In genomic region chr4:1664141-1664540, GRCh38 we compare ENCODE assay signal across 20 cellular contexts. TPM values are rescaled to one million over a fixed set of nuclear protein-coding genes. Genes with fewer than 3 reads are reported as not detected.
DNase-seq lines count a peak whose midpoint lies in the region; ATAC-seq and TF ChIP-seq lines count a peak whose summit lies in the region.
"Had no signal": no experiment of that assay in that cellular context is flagged by ENCODE, and none has a peak within 500 bp of the region (broad histone marks: within the 10 kb centered on the region; RNA-seq: fewer than 3 reads in every experiment).

No MANE protein-coding gene starts in this region.

- H3K27ac ChIP-seq in osteoblast (ENCODE audit: low read depth, low read length) = no peak overlapping the region
- H3K27ac ChIP-seq: 22Rv1; A549; BLaER1 treated with 17β-estradiol and CSF1 and Interleukin-3, amounts not matched to agents 10 nM and 100 nM; C4-2B had no signal

- no peak overlapping the region for H3K27ac Mint-ChIP-seq in natural killer cell treated with Interleukin-12 subunit alpha and Interleukin-12 subunit beta and Interleukin-15 and Interleukin-18, amount 100 ng/mL, for 72 hours
- H3K27ac Mint-ChIP-seq: B cell; CD4-positive, alpha-beta T cell; CD8-positive, alpha-beta T cell had no signal

- no peaks in the 10 kb centered on the region for H3K4me1 Mint-ChIP-seq in natural killer cell treated with Interleukin-12 subunit alpha and Interleukin-12 subunit beta and Interleukin-15 and Interleukin-18, amount 100 ng/mL, for 72 hours (ENCODE audit: low read depth in 2 of 2)
- H3K4me1 Mint-ChIP-seq: B cell had no signal

- H3K79me2 ChIP-seq in osteoblast (ENCODE audit: insufficient read depth, low read length) = no peaks in the 10 kb centered on the region

- H3K27me3 Mint-ChIP-seq in natural killer cell treated with Interleukin-12 subunit alpha and Interleukin-12 subunit beta and Interleukin-15 and Interleukin-18, amount 100 ng/mL, for 72 hours = no peaks in the 10 kb centered on the region
- H3K27me3 Mint-ChIP-seq: B cell; CD4-positive, alpha-beta T cell had no signal

- intact Hi-C loops in left ventricle myocardium superior (cut with micrococcal nuclease) = no loop called here

- no peak for ATAC-seq in GM18867 (IDR thresholded peaks at IDR 0.05; ENCODE audit: unreplicated experiment)
- no peak for ATAC-seq in left ventricle myocardium superior
- ATAC-seq in natural killer cell treated with Interleukin-12 subunit alpha and Interleukin-12 subunit beta and Interleukin-15 and Interleukin-18, amount 100 ng/mL, for 72 hours = no peak
- ATAC-seq: A549; CD8-positive, alpha-beta T cell had no signal

- no peaks in the 10 kb centered on the region for H3K9me3 ChIP-seq in osteoblast (ENCODE audit: low read depth, low read length)
- H3K9me3 ChIP-seq: A549; BLaER1 treated with 17β-estradiol and CSF1 and Interleukin-3, amounts not matched to agents 10 nM and 100 nM; Caco-2 had no signal

- no peak overlapping the region for H3K4me2 ChIP-seq in osteoblast (ENCODE audit: insufficient read depth, low read length)
- H3K4me2 ChIP-seq: A549; BLaER1 treated with 17β-estradiol and CSF1 and Interleukin-3, amounts not matched to agents 10 nM and 100 nM had no signal

- DNase-seq in H7 = peak; percentile 14
- peak; percentile 14 for DNase-seq in amniotic epithelial cell (ENCODE audit: low read depth)
- DNase-seq in fibroblast of villous mesenchyme (ENCODE audit: low read depth) = peak; percentile 11
- DNase-seq in osteoblast (ENCODE audit: insufficient read length, low spot score, missing footprints) = peak; percentile 63
- no peak for DNase-seq in T-helper 2 cell
- no peak for DNase-seq in left ventricle myocardium superior
- no peak for DNase-seq in natural killer cell treated with Interleukin-12 subunit alpha and Interleukin-12 subunit beta and Interleukin-15 and Interleukin-18, amount 100 ng/mL, for 72 hours (ENCODE audit: low spot score)
- DNase-seq: AML-193; Caco-2; Calu3; CD4-positive, alpha-beta T cell; CD8-positive, alpha-beta T cell; DMS79 treated with DMSO at 0.1 percent for 48 hours; GF-D8 had no signal

- H4K20me1 ChIP-seq in osteoblast (ENCODE audit: insufficient read depth, low read length) = no peaks in the 10 kb centered on the region

- H3K27me3 ChIP-seq in H7 (ENCODE audit: control insufficient read depth, insufficient read depth, low read length) (no peaks in the 10 kb centered on the region), osteoblast (ENCODE audit: insufficient read depth, low read length) (no peaks in the 10 kb centered on the region)
- H3K27me3 ChIP-seq: BLaER1 treated with 17β-estradiol and CSF1 and Interleukin-3, amounts not matched to agents 10 nM and 100 nM had no signal

- H3K9me3 Mint-ChIP-seq in natural killer cell treated with Interleukin-12 subunit alpha and Interleukin-12 subunit beta and Interleukin-15 and Interleukin-18, amount 100 ng/mL, for 72 hours = no peaks in the 10 kb centered on the region
- H3K9me3 Mint-ChIP-seq: CD4-positive, alpha-beta T cell; CD8-positive, alpha-beta T cell had no signal

- H3K4me3 ChIP-seq in H7 (ENCODE audit: insufficient read depth, low read depth, low read length) (no peak overlapping the region), fibroblast of villous mesenchyme (ENCODE audit: low read depth, low read length) (no peak overlapping the region), osteoblast (ENCODE audit: insufficient read depth, low read length) (no peak overlapping the region)
- H3K4me3 ChIP-seq: A549; BLaER1 treated with 17β-estradiol and CSF1 and Interleukin-3, amounts not matched to agents 10 nM and 100 nM had no signal

- H3K4me1 ChIP-seq in osteoblast (ENCODE audit: insufficient read depth, low read length) = no peaks in the 10 kb centered on the region
- H3K4me1 ChIP-seq: A549 had no signal

- no peak overlapping the region for H3K4me3 Mint-ChIP-seq in natural killer cell treated with Interleukin-12 subunit alpha and Interleukin-12 subunit beta and Interleukin-15 and Interleukin-18, amount 100 ng/mL, for 72 hours
- H3K4me3 Mint-ChIP-seq: B cell; CD4-positive, alpha-beta T cell; CD8-positive, alpha-beta T cell had no signal

- H3K36me3 ChIP-seq in H7 (replicated peaks; ENCODE audit: control insufficient read depth, insufficient read depth, low read length) (no peaks in the 10 kb centered on the region; the same call in 1 of the 2 replicates), osteoblast (ENCODE audit: insufficient read depth, low read length) (no peaks in the 10 kb centered on the region)
- H3K36me3 ChIP-seq: BLaER1 treated with 17β-estradiol and CSF1 and Interleukin-3, amounts not matched to agents 10 nM and 100 nM had no signal

- no peak for TF ChIP-seq CTCF in fibroblast of villous mesenchyme (IDR thresholded peaks at IDR 0.05; ENCODE audit: insufficient read depth, low read depth, low read length)
- TF ChIP-seq CTCF in osteoblast (IDR thresholded peaks at IDR 0.05; ENCODE audit: extremely low read depth, low read depth, low read length) = no peak

- H3K36me3 Mint-ChIP-seq in natural killer cell treated with Interleukin-12 subunit alpha and Interleukin-12 subunit beta and Interleukin-15 and Interleukin-18, amount 100 ng/mL, for 72 hours = no peaks in the 10 kb centered on the region
- H3K36me3 Mint-ChIP-seq: CD8-positive, alpha-beta T cell had no signal

- no peak overlapping the region for H2AFZ ChIP-seq in osteoblast (ENCODE audit: low read length)

RNA-seq across cellular contexts. Expression of gene FAM53A, which starts 20.0 kb away (rescaled TPM):
- total RNA-seq in H7 (2014; rRNA removed; shearing (Covaris generic)) = 7.4 and 24.5 TPM in 2 replicates
- total RNA-seq in fibroblast of villous mesenchyme (0.86 and 2.3 TPM in 2 replicates), osteoblast (3.8 and 4.3 TPM in 2 replicates), left ventricle myocardium superior (1.3 TPM)
- 1 to 10 TPM in 1 of 2 donors, under 1 TPM in 1; 0.78 to 6.2 TPM for total RNA-seq in natural killer cell treated with Interleukin-12 subunit alpha and Interleukin-12 subunit beta and Interleukin-15 and Interleukin-18, amount 100 ng/mL, for 72 hours

RNA-seq across cellular contexts. Expression of gene SLBP, which starts 48.0 kb away (rescaled TPM):
- total RNA-seq in H7 (2014; rRNA removed; shearing (Covaris generic)) = 75.3 and 82.2 TPM in 2 replicates
- total RNA-seq in fibroblast of villous mesenchyme = 63.0 and 69.6 TPM in 2 replicates
- total RNA-seq in osteoblast = 51.9 and 55.7 TPM in 2 replicates
- 14.3 TPM for total RNA-seq in left ventricle myocardium superior
- 100 to 1,000 TPM in 1 of 2 donors, 10 to 100 TPM in 1; 83.0 to 129 TPM for total RNA-seq in natural killer cell treated with Interleukin-12 subunit alpha and Interleukin-12 subunit beta and Interleukin-15 and Interleukin-18, amount 100 ng/mL, for 72 hours

RNA-seq across cellular contexts. Expression of gene TMEM129, which starts 57.0 kb away (rescaled TPM):
- total RNA-seq in H7 (2014; rRNA removed; shearing (Covaris generic)) = 69.7 and 86.0 TPM in 2 replicates
- total RNA-seq in fibroblast of villous mesenchyme = 31.1 and 34.5 TPM in 2 replicates
- total RNA-seq in osteoblast = 37.1 and 38.0 TPM in 2 replicates
- 31.2 TPM for total RNA-seq in left ventricle myocardium superior
- 10 to 100 TPM; 19.6 to 21.2 TPM for total RNA-seq in natural killer cell treated with Interleukin-12 subunit alpha and Interleukin-12 subunit beta and Interleukin-15 and Interleukin-18, amount 100 ng/mL, for 72 hours

RNA-seq across cellular contexts. Expression of gene TACC3, which starts 57.2 kb away (rescaled TPM):
- 54.0 and 69.0 TPM in 2 replicates for total RNA-seq in H7 (2014; rRNA removed; shearing (Covaris generic))
- total RNA-seq in fibroblast of villous mesenchyme = 9.0 and 16.0 TPM in 2 replicates
- 3.2 and 4.0 TPM in 2 replicates for total RNA-seq in osteoblast
- total RNA-seq in left ventricle myocardium superior = 6.4 TPM
- total RNA-seq in natural killer cell treated with Interleukin-12 subunit alpha and Interleukin-12 subunit beta and Interleukin-15 and Interleukin-18, amount 100 ng/mL, for 72 hours = 100 to 1,000 TPM in 1 of 2 donors, 10 to 100 TPM in 1; 97.2 to 212 TPM

Comparison
In these comparisons a context has a peak if more than half of its experiments do, and no peak if none do; other contexts are left out.
1. DNase-seq: peak in H7 (single experiment), amniotic epithelial cell (single experiment), fibroblast of villous mesenchyme (single experiment) and osteoblast (single experiment); none in T-helper 2 cell (0 of 5), left ventricle myocardium superior (single experiment) and natural killer cell treated with Interleukin-12 subunit alpha and Interleukin-12 subunit beta and Interleukin-15 and Interleukin-18, amount 100 ng/mL, for 72 hours (single experiment).